Comparison of ENCODE assay signal across 1 cellular context in genomic region chr2:43333096-43333655, GRCh38.
TF ChIP-seq lines count a peak whose summit lies in the region.

No MANE protein-coding gene starts in this region.

TF ChIP-seq in GM23338, 12 proteins besides CTCF, POLR2A, EP300 and RAD21 (continued from another document):
- TF ChIP-seq, protein P1, sequence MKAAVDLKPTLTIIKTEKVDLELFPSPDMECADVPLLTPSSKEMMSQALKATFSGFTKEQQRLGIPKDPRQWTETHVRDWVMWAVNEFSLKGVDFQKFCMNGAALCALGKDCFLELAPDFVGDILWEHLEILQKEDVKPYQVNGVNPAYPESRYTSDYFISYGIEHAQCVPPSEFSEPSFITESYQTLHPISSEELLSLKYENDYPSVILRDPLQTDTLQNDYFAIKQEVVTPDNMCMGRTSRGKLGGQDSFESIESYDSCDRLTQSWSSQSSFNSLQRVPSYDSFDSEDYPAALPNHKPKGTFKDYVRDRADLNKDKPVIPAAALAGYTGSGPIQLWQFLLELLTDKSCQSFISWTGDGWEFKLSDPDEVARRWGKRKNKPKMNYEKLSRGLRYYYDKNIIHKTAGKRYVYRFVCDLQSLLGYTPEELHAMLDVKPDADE (IDR thresholded peaks at IDR 0.05), result no peak
- no peak for TF ChIP-seq STAT1 (IDR thresholded peaks at IDR 0.05; ENCODE audit: unreplicated experiment)
- TF ChIP-seq REST (IDR thresholded peaks at IDR 0.05; ENCODE audit: unreplicated experiment), result no peak
- TF ChIP-seq CREB1 (CRISPR knock-in tag; IDR thresholded peaks at IDR 0.05; ENCODE audit: low read depth), result no peak
- TF ChIP-seq JUNB (IDR thresholded peaks at IDR 0.05; ENCODE audit: unreplicated experiment), result no peak
